ENCODE assay signal across 25 cellular contexts in the genomic region with DNA sequence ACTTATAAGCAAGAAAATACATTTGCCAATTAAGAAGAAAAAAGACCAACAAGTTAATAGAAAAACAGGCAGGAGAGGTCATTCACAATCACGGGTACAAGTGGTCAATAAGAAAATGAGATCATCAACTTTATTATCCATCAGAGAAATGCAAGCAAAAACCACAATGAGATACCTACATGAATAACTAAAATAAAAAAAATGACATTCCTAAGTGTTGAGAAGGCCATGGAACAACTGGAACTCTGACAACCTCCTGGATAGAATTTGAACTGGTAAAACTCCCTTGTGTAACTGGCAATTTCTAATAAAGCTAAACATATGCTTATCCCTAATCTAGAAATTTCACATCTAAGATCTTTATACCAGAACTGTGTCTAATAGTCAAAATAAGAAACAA.
"Had no signal": no experiment of that assay in that cellular context is flagged by ENCODE, and none has a peak within 500 bp of the region (broad histone marks: within the 10 kb centered on the region; RNA-seq: fewer than 3 reads in every experiment).

No MANE protein-coding gene starts in this region.

- ATAC-seq: activated CD4-positive, alpha-beta T cell treated with anti-CD3 and anti-CD28 coated beads for 36 hours; activated naive CD4-positive, alpha-beta T cell treated with anti-CD3 and anti-CD28 coated beads, Interleukin-2, amount 50 U/mL, for 72 hours; activated T-helper 17 cell treated with anti-CD3 and anti-CD28 coated beads, Interleukin-2, amount 50 U/mL, for 72 hours; heart left ventricle; left colon; right cardiac atrium; stimulated activated effector memory CD8-positive, alpha-beta T cell treated with anti-CD3 and anti-CD28 coated beads, Interleukin-12 subunit alpha, Interleukin-12 subunit beta, amount 100 ng/mL, for 72 hours; stimulated activated naive CD8-positive, alpha-beta T cell treated with anti-CD3 and anti-CD28 coated beads, Interleukin-15, amount 100 ng/mL, for 72 hours had no signal

- H3K4me1 ChIP-seq: esophagus squamous epithelium, heart left ventricle, parathyroid adenoma, tibial artery had no signal

- H3K27ac ChIP-seq: esophagus squamous epithelium, heart left ventricle, parathyroid adenoma, skin epidermis, tibial artery had no signal

- H3K4me3 ChIP-seq: esophagus squamous epithelium, heart left ventricle, skin epidermis, tibial artery had no signal

- H3K27me3 ChIP-seq: heart left ventricle, tibial artery had no signal

- DNase-seq: activated B cell treated with CpG ODN at 0.5 μM for 24 hours; activated CD4-positive, alpha-beta T cell treated with anti-CD3 and anti-CD28 coated beads for 36 hours; activated CD4-positive, alpha-beta T cell treated with anti-CD3 and anti-CD28 coated beads, Interleukin-2, amount 50 U/mL, for 4 hours; activated CD8-positive, alpha-beta memory T cell treated with anti-CD3 and anti-CD28 coated beads for 24 hours; activated CD8-positive, alpha-beta memory T cell treated with anti-CD3 and anti-CD28 coated beads, Interleukin-2, amount 50 U/mL, for 4 hours; activated T-cell treated with anti-CD3 and anti-CD28 coated beads, Interleukin-2, amount 50 U/mL, for 24 hours; central memory CD4-positive, alpha-beta T cell; dermis blood vessel endothelial cell; effector memory CD4-positive, alpha-beta T cell; esophagus squamous epithelium; heart left ventricle; islet precursor cell; left colon; mesenchymal stem cell; nephron progenitor cell; right cardiac atrium; stimulated activated CD4-positive, alpha-beta T cell treated with anti-CD3 and anti-CD28 coated beads, Interleukin-1b, Interleukin-23, amount 100 ng/mL, for 48 hours; stimulated activated naive CD8-positive, alpha-beta T cell treated with anti-CD3 and anti-CD28 coated beads, Interleukin-15, amount 100 ng/mL, for 72 hours; T-helper 1 cell; tibial artery had no signal
